Comparison of ENCODE assay signal across 16 cellular contexts in the genomic region with DNA sequence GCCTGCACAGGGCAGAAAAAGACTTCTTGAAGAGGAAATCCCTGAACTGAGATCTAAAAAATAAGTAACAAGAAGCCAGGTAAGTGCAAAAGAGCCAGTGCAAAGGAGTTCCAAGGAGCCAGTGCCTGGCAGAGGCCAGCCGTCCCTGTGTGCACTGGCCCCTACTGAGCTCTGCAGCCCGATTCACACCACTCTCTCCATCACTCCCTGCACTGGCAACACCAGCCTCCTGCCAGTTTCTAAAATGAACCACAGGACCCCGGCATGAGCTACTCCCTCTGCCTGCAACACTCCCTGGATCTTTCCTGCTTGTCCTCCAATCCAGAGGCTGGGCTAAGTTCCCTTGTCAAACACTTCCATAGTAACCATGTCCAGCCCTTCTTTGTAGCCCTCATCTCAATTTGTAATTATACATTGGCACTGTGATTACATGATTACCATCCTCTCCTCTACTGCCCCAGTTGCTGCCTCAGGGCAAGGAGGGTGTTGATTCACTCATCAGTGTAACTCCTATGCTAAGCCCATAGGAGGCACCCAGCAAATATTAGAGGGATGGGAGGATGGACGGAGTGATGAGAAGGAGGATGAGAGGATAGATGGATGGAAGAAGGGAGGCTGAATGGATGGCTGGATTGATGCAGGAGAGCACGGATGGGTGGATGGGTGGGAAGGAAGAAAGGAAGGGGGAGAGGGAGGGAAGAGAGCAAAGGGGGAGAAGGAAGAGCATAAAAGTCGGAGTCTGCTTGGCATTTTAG. TPM values are rescaled to one million over a fixed set of nuclear protein-coding genes. Genes with fewer than 3 reads are reported as not detected.
DNase-seq lines count a peak whose midpoint lies in the region; ATAC-seq and TF ChIP-seq lines count a peak whose summit lies in the region.
"Had no signal": no experiment of that assay in that cellular context is flagged by ENCODE, and none has a peak within 500 bp of the region (broad histone marks: within the 10 kb centered on the region; RNA-seq: fewer than 3 reads in every experiment).

No MANE protein-coding gene starts in this region.

- no peaks in the 10 kb centered on the region for H3K36me3 Mint-ChIP-seq in neural progenitor cell

- H3K9me3 Mint-ChIP-seq in neural progenitor cell = no peaks in the 10 kb centered on the region
- H3K9me3 Mint-ChIP-seq: HFFc6 had no signal

- H3K4me3 ChIP-seq in right lobe of liver (no peak overlapping the region), vagina (no peak overlapping the region), neural progenitor cell (no peak overlapping the region)
- H3K4me3 ChIP-seq: pancreas had no signal

- H3K27ac ChIP-seq in caudate nucleus (ENCODE audit: low read depth, low read length) (peak overlapping the region; percentile 63), right lobe of liver (peak overlapping the region; percentile 44 to 59 (median 58)), vagina (peak overlapping the region; percentile 40), neural progenitor cell (no peak overlapping the region)
- H3K27ac ChIP-seq: WERI-Rb-1 had no signal

- peaks cover 8% of the 10 kb centered on the region for H3K27me3 Mint-ChIP-seq in neural progenitor cell (ENCODE audit: insufficient read depth, low read depth)

- no peak for DNase-seq in Right ventricle myocardium inferior (ENCODE audit: missing footprints)
- no peak for DNase-seq in Right ventricle myocardium superior
- no peak for DNase-seq in caudate nucleus (lab: John Stamatoyannopoulos, UW)
- peak in 1 of 3 donors; percentile 36 for DNase-seq in right lobe of liver
- DNase-seq in vagina (ENCODE audit: extremely low spot score in 2 of 2) = no peak
- DNase-seq in NCI-H226 = no peak
- no peak for DNase-seq in anterior cingulate cortex (lab: John Stamatoyannopoulos, UW)
- no peak for DNase-seq in neural progenitor cell (ENCODE audit: low spot score)
- DNase-seq: activated CD8-positive, alpha-beta memory T cell treated with anti-CD3 and anti-CD28 coated beads for 24 hours; activated gamma-delta T cell treated with Interleukin-2 at 50 U/mL for 16 hours; HFFc6; NCI-H510A; SW 1271; WERI-Rb-1 had no signal

- H4K20me1 ChIP-seq in neural progenitor cell (ENCODE audit: low read depth) = no peaks in the 10 kb centered on the region

- no peak overlapping the region for H3K9ac ChIP-seq in neural progenitor cell

- H2AFZ ChIP-seq in neural progenitor cell (replicated peaks) = no peak overlapping the region

- H3F3A ChIP-seq in neural progenitor cell (ENCODE audit: low read depth) = peaks cover 35% of the 10 kb centered on the region

- no peak overlapping the region for H3K27ac Mint-ChIP-seq in neural progenitor cell
- H3K27ac Mint-ChIP-seq: HFFc6 had no signal

- no peaks in the 10 kb centered on the region for H3K79me2 ChIP-seq in neural progenitor cell (ENCODE audit: low read depth)

- H3K9me3 ChIP-seq in right lobe of liver (no peaks in the 10 kb centered on the region), vagina (no peaks in the 10 kb centered on the region), neural progenitor cell (ENCODE audit: low read depth) (no peaks in the 10 kb centered on the region)
- H3K9me3 ChIP-seq: pancreas had no signal

- H3K4me1 ChIP-seq in right lobe of liver (peaks cover 2 to 57% (median 21%) of the 10 kb centered on the region in 4 donors), vagina (peaks cover 45% of the 10 kb centered on the region), neural progenitor cell (peaks cover 29% of the 10 kb centered on the region)

- TF ChIP-seq CTCF in right lobe of liver (IDR thresholded peaks at IDR 0.05) (peak in 1 of 4 donors; percentile 14), vagina (IDR thresholded peaks at IDR 0.05) (no peak), neural progenitor cell (IDR thresholded peaks at IDR 0.05) (no peak)

- ATAC-seq in Right ventricle myocardium inferior (peak; percentile 8), Right ventricle myocardium superior (ENCODE audit: poor library complexity) (no peak), right lobe of liver (no peak)
- ATAC-seq: Panc1 had no signal

- H3K4me1 Mint-ChIP-seq in neural progenitor cell = peaks cover 31% of the 10 kb centered on the region

- H3K36me3 ChIP-seq in right lobe of liver (no peaks in the 10 kb centered on the region), vagina (no peaks in the 10 kb centered on the region), neural progenitor cell (no peaks in the 10 kb centered on the region)
- H3K36me3 ChIP-seq: pancreas, WERI-Rb-1 had no signal

- no peak overlapping the region for H3K4me3 Mint-ChIP-seq in neural progenitor cell
- H3K4me3 Mint-ChIP-seq: HFFc6 had no signal

- H3K4me2 ChIP-seq in neural progenitor cell = no peak overlapping the region

- H3K27me3 ChIP-seq in right lobe of liver (no peaks in the 10 kb centered on the region), vagina (no peaks in the 10 kb centered on the region), neural progenitor cell (peaks cover 47% of the 10 kb centered on the region)
- H3K27me3 ChIP-seq: pancreas had no signal

- WGBS in right lobe of liver (ENCODE audit: insufficient coverage, low coverage, low lambda C conversion rate, missing lambda C conversion rate) = 38% methylated on average over 4 of the region's 6 CpGs

- intact Hi-C loops in Right ventricle myocardium inferior (cut with DNase I) = no loop called here
- intact Hi-C loops in Right ventricle myocardium superior (cut with DNase I) = no loop called here
- intact Hi-C loops in right lobe of liver (cut with DNase I) = no loop called here
- intact Hi-C loops in vagina (cut with DNase I) = no loop called here

- TF ChIP-seq POLR2A in right lobe of liver (IDR thresholded peaks at IDR 0.05) (no peak), vagina (IDR thresholded peaks at IDR 0.05) (no peak)

RNA-seq across cellular contexts. Expression of gene SIRPA, which starts 49.3 kb away (rescaled TPM):
- total RNA-seq in Right ventricle myocardium inferior (20.9 TPM), Right ventricle myocardium superior (19.5 TPM), right lobe of liver (10 to 100 TPM; 26.8 to 42.7 (median 34.8) TPM), vagina (52.3 TPM), neural progenitor cell (ENCODE audit: low replicate concordance) (5.1 and 7.8 TPM in 2 replicates)

RNA-seq across cellular contexts. Expression of gene PDYN, which starts 49.3 kb away (rescaled TPM):
- total RNA-seq in Right ventricle myocardium inferior (not detected), Right ventricle myocardium superior (not detected), right lobe of liver (not detected), vagina (not detected), neural progenitor cell (ENCODE audit: low replicate concordance) (0.12 and 0.30 TPM in 2 replicates)
- total RNA-seq: HFFc6, pancreas had no signal
